Comparison of ENCODE assay signal across 19 cellular contexts in the genomic region with DNA sequence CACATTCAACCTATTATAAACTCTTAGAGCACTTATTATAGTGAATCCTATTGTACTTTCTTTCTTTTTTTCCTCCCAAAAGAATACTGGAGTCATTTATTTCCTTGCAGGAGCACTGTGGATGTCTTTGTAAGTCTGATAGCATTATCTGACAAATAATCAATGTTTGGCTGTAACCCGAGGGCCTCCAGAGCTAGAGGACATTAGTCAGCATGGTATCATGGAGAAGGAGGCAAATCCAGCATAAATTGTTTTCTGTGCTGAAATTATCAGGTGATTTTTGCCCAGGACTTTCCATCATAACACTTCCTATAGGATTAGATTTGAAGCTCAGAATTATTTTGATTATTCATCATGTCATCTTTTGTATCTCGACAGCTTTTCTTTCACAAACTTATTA.
"Had no signal": no experiment of that assay in that cellular context is flagged by ENCODE, and none has a peak within 500 bp of the region (broad histone marks: within the 10 kb centered on the region; RNA-seq: fewer than 3 reads in every experiment).

No MANE protein-coding gene starts in this region.

- H3K27ac ChIP-seq: SK-N-MC had no signal

- H3K4me1 Mint-ChIP-seq: central memory CD8-positive, alpha-beta T cell had no signal

- DNase-seq: activated CD4-positive, alpha-beta T cell treated with anti-CD3 and anti-CD28 coated beads for 4 hours; activated CD8-positive, alpha-beta memory T cell treated with anti-CD3 and anti-CD28 coated beads, Interleukin-2, amount 50 U/mL, for 48 hours; activated CD8-positive, alpha-beta T cell treated with anti-CD3 and anti-CD28 coated beads, Interleukin-2, amount 10 ng/mL, durations not matched to agents 7 days and 5 days; activated naive CD4-positive, alpha-beta T cell treated with anti-CD3 and anti-CD28 coated beads, Interleukin-2, amount 50 U/mL, for 16 hours; activated T-cell treated with anti-CD3 and anti-CD28 coated beads, Interleukin-2, amount 50 U/mL, for 1 hour; aorta; KG1; NCI-H1092; NCI-H1417 treated with DMSO at 0.1 percent for 48 hours; NCI-H187; NCI-H2081; NCI-H510A treated with DMSO at 0.1 percent for 48 hours; NCI-H69; SHP77 treated with DMSO at 0.1 percent for 48 hours had no signal

- H3K27ac Mint-ChIP-seq: activated CD8-positive, alpha-beta T cell treated with anti-CD3 and anti-CD28 coated beads, Interleukin-2, amount 10 ng/mL, durations not matched to agents 7 days and 5 days; IgD-negative memory B cell; T-helper 1 cell treated with Interleukin-12 subunit alpha and Interleukin-12 subunit beta and Interleukin-4 antibody, amounts not matched to agents 30 μg/mL and 1 μg/mL, for 36 hours had no signal

- H3K4me3 ChIP-seq: SK-N-MC had no signal

- ATAC-seq: activated CD4-positive, CD25-positive, alpha-beta regulatory T cell treated with anti-CD3 and anti-CD28 coated beads, Interleukin-2, amount 50 U/mL, for 24 hours; activated CD8-positive, alpha-beta T cell treated with anti-CD3 and anti-CD28 coated beads, Interleukin-2, amount 10 ng/mL, durations not matched to agents 7 days and 5 days had no signal

- H3K9me3 Mint-ChIP-seq: IgD-negative memory B cell had no signal

- H3K27me3 Mint-ChIP-seq: central memory CD8-positive, alpha-beta T cell; IgD-negative memory B cell had no signal

- H3K4me3 Mint-ChIP-seq: activated CD8-positive, alpha-beta T cell treated with anti-CD3 and anti-CD28 coated beads, Interleukin-2, amount 10 ng/mL, durations not matched to agents 7 days and 5 days; central memory CD8-positive, alpha-beta T cell; IgD-negative memory B cell; T-helper 1 cell treated with Interleukin-12 subunit alpha and Interleukin-12 subunit beta and Interleukin-4 antibody, amounts not matched to agents 30 μg/mL and 1 μg/mL, for 36 hours had no signal
